Comparison of ENCODE assay signal across 1 cellular context in genomic region chr20:2836035-2836434, GRCh38.
TF ChIP-seq lines count a peak whose summit lies in the region.

No MANE protein-coding gene starts in this region.

TF ChIP-seq in GM12878, 131 proteins besides CTCF, POLR2A, EP300 and RAD21:
- TF ChIP-seq SREBF1 (IDR thresholded peaks at IDR 0.05; ENCODE audit: low read length), result no peak
